In genomic region chr12:89180496-89180895, GRCh38 we compare ENCODE assay signal across 1 cellular context.
A peak's percentile ranks its signal among the peaks of the same experiment; 100 is the strongest.
TF ChIP-seq lines count a peak whose summit lies in the region.

No MANE protein-coding gene starts in this region.

TF ChIP-seq in K562, 482 proteins besides CTCF, POLR2A, EP300 and RAD21:
- TF ChIP-seq GABPB2 (CRISPR knock-in tag; conservative IDR thresholded peaks at IDR 0.05) (no peak), NR2C2 (CRISPR knock-in tag; IDR thresholded peaks at IDR 0.05) (no peak), NR2C2 (tag; IDR thresholded peaks at IDR 0.05) (0 out of 2 replicates have a peak, but pooled peaks have one; percentile 3)
